ENCODE assay signal across 8 cellular contexts in the genomic region with DNA sequence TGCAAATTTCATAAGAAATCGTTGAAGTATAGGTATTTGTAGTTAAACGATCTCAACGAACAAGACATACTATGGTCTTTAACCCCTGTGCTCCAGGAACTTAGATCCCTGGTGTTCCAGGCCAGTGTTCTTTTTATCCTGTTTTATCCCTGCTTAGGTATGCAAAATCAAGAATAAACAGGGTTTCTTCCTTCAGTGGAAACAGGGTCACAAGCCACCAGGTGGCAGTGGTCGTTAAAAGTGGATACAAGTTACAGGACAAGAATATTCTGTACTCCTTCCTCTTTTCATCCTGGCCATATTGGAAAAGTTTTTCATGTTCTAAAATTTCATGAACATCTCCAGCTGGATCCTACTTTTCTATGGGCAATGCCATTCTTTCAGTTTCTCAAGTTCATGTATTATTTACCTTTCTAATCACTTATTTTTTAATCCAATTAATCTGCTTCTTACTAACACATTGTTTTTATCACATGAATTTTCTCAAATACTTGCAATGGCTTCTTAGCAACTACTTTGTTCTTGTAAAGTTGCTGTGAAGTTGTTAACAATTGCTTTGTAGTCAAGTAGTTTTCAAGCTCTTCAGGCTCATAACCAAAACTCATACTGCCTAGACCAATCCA. TPM values are rescaled to one million over a fixed set of nuclear protein-coding genes. Genes with fewer than 3 reads are reported as not detected.
DNase-seq lines count a peak whose midpoint lies in the region; ATAC-seq, FAIRE-seq and TF ChIP-seq lines count a peak whose summit lies in the region.

No MANE protein-coding gene starts in this region.

- H3K9me3 Mint-ChIP-seq in CD4-positive, alpha-beta T cell = no peaks in the 10 kb centered on the region

- no peaks in the 10 kb centered on the region for H3K27me3 Mint-ChIP-seq in CD4-positive, alpha-beta T cell

- POLR2A ChIA-PET in CD4-positive, alpha-beta T cell (lab: Charles Lee) = no interaction called here

- peak; percentile 65 for FAIRE-seq in endometrium (lab: Jason Lieb, UNC)

- H3K4me1 ChIP-seq in upper lobe of left lung = peaks cover 0 to 3% (median 0%) of the 10 kb centered on the region in 4 donors

- DNase-seq in CD4-positive, alpha-beta T cell = peak in 6 of 10 experiments; percentile 1 to 12 (median 3)
- peak; percentile 25 for DNase-seq in NCI-H1436 (lab: John Stamatoyannopoulos, UW)
- peak; percentile 54 for DNase-seq in UCSD-AML1 (lab: John Stamatoyannopoulos, UW; ENCODE audit: unreplicated experiment)
- peak; percentile 61 for DNase-seq in mucosa of gallbladder (ENCODE audit: low spot score)
- peak in 1 of 2 donors; percentile 78 for DNase-seq in upper lobe of left lung
- no peak for DNase-seq in NK-92 (lab: John Stamatoyannopoulos, UW; ENCODE audit: unreplicated experiment)

- no peak for TF ChIP-seq CTCF in CD4-positive, alpha-beta T cell (IDR thresholded peaks at IDR 0.05)
- TF ChIP-seq CTCF in upper lobe of left lung (IDR thresholded peaks at IDR 0.05) = peak; percentile 29 to 69 (median 49)

- intact Hi-C loops in CD4-positive, alpha-beta T cell (cut with DNase I, micrococcal nuclease) = loop anchor here in 1 of 2 experiments (5.0 kb wide), 1 partner anchor 879 kb away; no protein-coding TSS in a partner anchor

- WGBS in upper lobe of left lung, 2 donors = 33 to 34% methylated on average over 4 of the region's 4 CpGs

- no peak for TF ChIP-seq EP300 in upper lobe of left lung (IDR thresholded peaks at IDR 0.05)

- H3K4me3 Mint-ChIP-seq in CD4-positive, alpha-beta T cell = no peak overlapping the region

- no peak overlapping the region for H3K27ac Mint-ChIP-seq in CD4-positive, alpha-beta T cell

- no peaks in the 10 kb centered on the region for H3K36me3 Mint-ChIP-seq in CD4-positive, alpha-beta T cell (ENCODE audit: low read depth)

- no peaks in the 10 kb centered on the region for H3K36me3 ChIP-seq in upper lobe of left lung

- no peak for TF ChIP-seq POLR2A in upper lobe of left lung (IDR thresholded peaks at IDR 0.05)

- no peak for ATAC-seq in CD4-positive, alpha-beta T cell (ENCODE audit: poor library complexity)
- ATAC-seq in GM21526 (IDR thresholded peaks at IDR 0.05; ENCODE audit: low FRiP score, unreplicated experiment) (peak; percentile 41), upper lobe of left lung (ENCODE audit: low FRiP score in 2 of 2) (peak in 1 of 2 donors; percentile 78)

- H3K4me3 ChIP-seq in upper lobe of left lung = no peak overlapping the region

- H3K9me3 ChIP-seq in CD4-positive, alpha-beta T cell (ENCODE audit: control insufficient read depth, low read length) = no peaks in the 10 kb centered on the region
- no peaks in the 10 kb centered on the region for H3K9me3 ChIP-seq in upper lobe of left lung

- H3K4me1 Mint-ChIP-seq in CD4-positive, alpha-beta T cell (ENCODE audit: low read depth) = no peaks in the 10 kb centered on the region

- H3K27me3 ChIP-seq in CD4-positive, alpha-beta T cell (ENCODE audit: control insufficient read depth, insufficient read depth, low read length) = no peaks in the 10 kb centered on the region
- no peaks in the 10 kb centered on the region for H3K27me3 ChIP-seq in upper lobe of left lung

- no peak overlapping the region for H3K27ac ChIP-seq in CD4-positive, alpha-beta T cell (ENCODE audit: low read depth, low read length)
- H3K27ac ChIP-seq in upper lobe of left lung = no peak overlapping the region

- CTCF ChIA-PET in CD4-positive, alpha-beta T cell (lab: Charles Lee) = no interaction called here

RNA-seq across cellular contexts. Expression of gene HNMT, which starts 16.4 kb away (rescaled TPM):
- total RNA-seq in CD4-positive, alpha-beta T cell = under 1 TPM in 1 of 2 experiments, not detected in 1; 0.78 TPM
- 92.7 TPM for total RNA-seq in mucosa of gallbladder
- 10 to 100 TPM; 36.1 to 81.7 (median 67.5) TPM for total RNA-seq in upper lobe of left lung

Comparison
In these comparisons a context has a peak if more than half of its experiments do, and no peak if none do; other contexts are left out.
1. RNA of gene HNMT, which starts 16.4 kb away (total RNA-seq): 92.7 TPM in mucosa of gallbladder (single experiment) and 36.1 to 81.7 TPM in upper lobe of left lung; 0.78 TPM in CD4-positive, alpha-beta T cell; every median in the first group is over 10 times any median in the second.